In the genomic region with DNA sequence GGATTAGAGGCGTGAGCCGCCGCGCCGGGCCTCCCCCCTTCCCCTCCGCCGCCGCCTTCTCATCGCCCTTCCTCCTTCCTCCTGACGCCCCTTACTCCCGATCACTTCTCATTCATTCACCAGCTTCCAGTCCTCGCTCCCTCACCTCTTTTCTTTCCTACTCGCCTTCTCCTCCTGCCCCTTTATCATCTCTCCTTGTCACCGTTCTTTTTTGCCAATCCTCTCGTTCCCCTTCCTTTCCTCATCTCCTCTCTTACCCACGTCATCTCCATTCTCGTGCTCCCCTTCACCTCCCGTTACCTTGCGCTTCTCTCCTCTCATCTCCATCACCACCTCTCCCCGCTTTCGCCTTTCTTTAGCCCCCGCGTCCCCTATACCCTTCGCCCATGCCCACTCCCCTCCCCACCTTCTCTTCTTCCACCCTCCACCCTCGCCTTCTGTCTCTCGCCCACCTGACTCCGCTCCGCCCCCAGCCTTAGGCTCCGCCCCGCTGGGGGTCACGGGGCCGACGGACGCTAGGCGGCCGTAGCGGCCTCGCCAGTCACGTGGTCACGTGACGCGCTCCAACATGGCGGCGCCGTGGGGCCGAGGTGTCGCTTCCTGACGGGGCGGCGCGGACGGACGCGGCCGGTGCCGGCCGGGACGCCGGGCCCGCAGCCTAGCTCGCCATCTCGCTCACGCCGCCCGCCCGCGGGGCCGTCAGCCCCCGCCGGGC, we compare ENCODE assay signal across 8 cellular contexts. TPM values are rescaled to one million over a fixed set of nuclear protein-coding genes. Genes with fewer than 3 reads are reported as not detected.
DNase-seq lines count a peak whose midpoint lies in the region; ATAC-seq and TF ChIP-seq lines count a peak whose summit lies in the region.

Gene ARFGEF2, plus strand, starts transcription at position 544 of the 715 bp plus-strand sequence. CDS start 179 bp downstream, outside the sequence.

- DNase-seq in CD4-positive, alpha-beta T cell = peak; percentile 72 to 91 (median 84)
- peak; percentile 98 for DNase-seq in HPDE6-E6E7 (ENCODE audit: extremely low spot score)
- DNase-seq in NK-92 (lab: John Stamatoyannopoulos, UW; ENCODE audit: unreplicated experiment) = peak; percentile 40
- DNase-seq in activated CD8-positive, alpha-beta memory T cell treated with anti-CD3 and anti-CD28 coated beads for 1 hour (ENCODE audit: extremely low read depth in 1 of 2, low read depth in 1 of 2) = peak; percentile 57 to 85
- DNase-seq in lung (ENCODE audit: low spot score) = peak; percentile 91
- DNase-seq in stimulated activated CD4-positive, alpha-beta T cell treated with anti-CD3 and anti-CD28 coated beads, TNF-alpha, amount 100 ng/mL, for 24 hours (ENCODE audit: low read depth in 3 of 3) = peak; percentile 83 to 93 (median 83)

- peak within 1 kb of the TSS; percentile 93 for H3K27ac Mint-ChIP-seq in CD4-positive, alpha-beta T cell

- peak within 1 kb of the TSS; percentile 90 for H3K4me3 ChIP-seq in ectodermal cell (ENCODE audit: insufficient read depth, low read depth, low read length)
- peak within 1 kb of the TSS; percentile 91 for H3K4me3 ChIP-seq in lung

- no peaks in the 10 kb centered on the region for H3K9me3 ChIP-seq in CD4-positive, alpha-beta T cell (ENCODE audit: control insufficient read depth, low read length)
- no peaks in the 10 kb centered on the region for H3K9me3 ChIP-seq in ectodermal cell (ENCODE audit: control insufficient read depth, low read length)
- no peaks in the 10 kb centered on the region for H3K9me3 ChIP-seq in lung (ENCODE audit: control insufficient read depth in 2 of 2, insufficient read depth in 1 of 2, low read length in 1 of 2)

- intact Hi-C loops in CD4-positive, alpha-beta T cell (cut with DNase I, micrococcal nuclease) = loop anchor here in 1 of 2 experiments (5.0 kb wide), 2 partner anchors 126 to 266 kb away; partner anchors contain the start of genes CSE1L and STAU1

- WGBS in ectodermal cell, 2 experiments = 1% methylated on average over 70 of the region's 70 CpGs
- 0 to 1% methylated on average over 59 to 70 of the region's 70 CpGs for WGBS in lung, 2 donors

- peak within 1 kb of the TSS; percentile 83 for H3K27ac ChIP-seq in CD4-positive, alpha-beta T cell (ENCODE audit: low read depth, low read length)
- H3K27ac ChIP-seq in ectodermal cell (ENCODE audit: insufficient read depth, low read depth, low read length, poor library complexity, severe bottlenecking) = peak within 1 kb of the TSS; percentile 82
- peak within 1 kb of the TSS; percentile 96 to 98 for H3K27ac ChIP-seq in lung (ENCODE audit: low read depth in 1 of 2, low read length in 1 of 2)

- H3K9me3 Mint-ChIP-seq in CD4-positive, alpha-beta T cell = no peaks in the 10 kb centered on the region

- H3K4me3 Mint-ChIP-seq in CD4-positive, alpha-beta T cell = peak within 1 kb of the TSS; percentile 93

- H3K4me1 Mint-ChIP-seq in CD4-positive, alpha-beta T cell (ENCODE audit: low read depth) = peaks cover 56% of the 10 kb centered on the region

- peaks cover 5% of the 10 kb centered on the region for H3K36me3 Mint-ChIP-seq in CD4-positive, alpha-beta T cell (ENCODE audit: low read depth)

- H3K27me3 ChIP-seq in CD4-positive, alpha-beta T cell (ENCODE audit: control insufficient read depth, insufficient read depth, low read length) = no peaks in the 10 kb centered on the region
- H3K27me3 ChIP-seq in ectodermal cell (ENCODE audit: control insufficient read depth, insufficient read depth, low read length, poor library complexity, severe bottlenecking) = no peaks in the 10 kb centered on the region
- no peaks in the 10 kb centered on the region for H3K27me3 ChIP-seq in lung (ENCODE audit: control insufficient read depth, insufficient read depth)

- H3K4me1 ChIP-seq in ectodermal cell (ENCODE audit: control insufficient read depth, insufficient read depth, low read length) (no peaks in the 10 kb centered on the region), lung (ENCODE audit: control insufficient read depth in 2 of 2, insufficient read depth in 2 of 2, low read length in 2 of 2) (peaks cover 0 to 2% of the 10 kb centered on the region in 2 donors)

- ATAC-seq in CD4-positive, alpha-beta T cell (ENCODE audit: poor library complexity) = peak; percentile 89
- ATAC-seq in GM19455 (IDR thresholded peaks at IDR 0.05; ENCODE audit: unreplicated experiment) = peak; percentile 67
- peak; percentile 92 for ATAC-seq in lung (ENCODE audit: insufficient read depth, low FRiP score)

- H3K36me3 ChIP-seq in ectodermal cell (ENCODE audit: control insufficient read depth, insufficient read depth, low read length) = no peaks in the 10 kb centered on the region
- no peaks in the 10 kb centered on the region for H3K36me3 ChIP-seq in lung (ENCODE audit: control insufficient read depth in 2 of 2, insufficient read depth in 2 of 2, low read length in 2 of 2)

- no peak for TF ChIP-seq CTCF in CD4-positive, alpha-beta T cell (IDR thresholded peaks at IDR 0.05)
- TF ChIP-seq CTCF in lung (IDR thresholded peaks at IDR 0.05; ENCODE audit: control extremely low read depth, extremely low read depth) = no peak

- POLR2A ChIA-PET in CD4-positive, alpha-beta T cell (lab: Charles Lee) = interaction anchor here (0.8 kb wide), 1 partner anchor 1563 kb away, joined by 5 read pairs; no protein-coding TSS in a partner anchor

- no peaks in the 10 kb centered on the region for H3K27me3 Mint-ChIP-seq in CD4-positive, alpha-beta T cell

- CTCF ChIA-PET in CD4-positive, alpha-beta T cell (lab: Charles Lee) = interaction anchor here (1.0 to 2.5 kb wide), 2 partner anchors 264 to 301 kb away, joined by 3 to 9 read pairs; no protein-coding TSS in a partner anchor

RNA-seq across cellular contexts. Expression of gene ARFGEF2, which starts in this region (rescaled TPM):
- 10 to 100 TPM; 23.0 to 23.4 TPM for total RNA-seq in CD4-positive, alpha-beta T cell
- 11.7 TPM for polyA plus RNA-seq in ectodermal cell (2013, experiment 1 of 4)
- polyA plus RNA-seq in ectodermal cell (2013, experiment 2 of 4) = 12.7 TPM
- 8.3 TPM for polyA plus RNA-seq in ectodermal cell (2013, experiment 3 of 4)
- 9.6 TPM for polyA plus RNA-seq in ectodermal cell (2013, experiment 4 of 4)
- total RNA-seq in lung = 10 to 100 TPM; 29.1 to 35.1 TPM
- 10 to 100 TPM in 1 of 2 donors, 1 to 10 TPM in 1; 7.4 to 11.2 TPM for polyA plus RNA-seq in lung

Comparison
In these comparisons a context has a peak if more than half of its experiments do, and no peak if none do; other contexts are left out.
1. Peak in every context shown above with its lines: DNase-seq, ATAC-seq, H3K4me3 ChIP-seq and H3K27ac ChIP-seq.
2. DNase-seq: peak in every context shown above with its lines; median percentile 98 in HPDE6-E6E7; 91 in lung; 84 in CD4-positive, alpha-beta T cell; 83 in stimulated activated CD4-positive, alpha-beta T cell treated with anti-CD3 and anti-CD28 coated beads, TNF-alpha, amount 100 ng/mL, for 24 hours; 71 in activated CD8-positive, alpha-beta memory T cell treated with anti-CD3 and anti-CD28 coated beads for 1 hour; 40 in NK-92.